Comparison of ENCODE assay signal across 8 cellular contexts in the genomic region with DNA sequence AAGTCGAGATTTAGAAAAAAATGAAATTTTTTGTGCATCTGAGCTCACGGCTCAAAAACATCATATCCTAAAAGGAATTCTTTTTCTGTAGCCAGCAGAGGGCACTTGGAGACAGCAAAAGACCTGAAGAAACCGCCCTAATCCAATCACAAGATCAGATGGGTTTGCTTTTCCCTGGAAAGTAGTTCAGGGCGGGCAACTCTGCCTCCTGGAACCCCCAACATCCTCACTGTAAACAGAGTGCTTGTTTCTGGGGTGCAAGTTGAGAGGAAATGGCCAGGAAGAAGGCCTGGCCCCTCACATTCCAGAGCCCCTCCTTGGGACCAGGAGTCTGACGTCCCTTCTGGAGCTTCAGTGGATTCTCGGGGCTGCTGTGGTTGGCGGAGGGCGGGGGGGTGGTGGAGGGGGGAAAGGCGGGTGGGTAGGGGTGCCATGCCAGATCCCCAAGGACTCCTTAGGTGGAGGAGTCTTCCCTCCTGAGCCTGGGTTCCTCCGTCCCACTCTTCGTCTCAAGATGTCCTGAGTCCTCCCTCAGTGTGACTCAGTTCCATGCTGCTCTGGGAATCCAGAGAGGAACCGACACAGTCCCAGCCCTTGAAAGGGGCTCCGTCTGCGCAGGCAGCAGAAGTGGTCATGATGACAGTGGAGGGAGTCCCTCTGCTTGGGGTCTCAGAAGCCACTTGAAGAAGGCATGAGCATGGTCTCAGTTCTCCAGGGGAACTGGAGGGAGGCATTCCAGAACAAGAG. TPM values are rescaled to one million over a fixed set of nuclear protein-coding genes. Genes with fewer than 3 reads are reported as not detected.
DNase-seq lines count a peak whose midpoint lies in the region; ATAC-seq, FAIRE-seq and TF ChIP-seq lines count a peak whose summit lies in the region.

No MANE protein-coding gene starts in this region.

- no peak for DNase-seq in GM10266 (ENCODE audit: extremely low spot score)
- peak; percentile 75 for DNase-seq in PC-3
- DNase-seq in epithelial cell of esophagus (ENCODE audit: low read depth), result peak; percentile 60
- DNase-seq in pancreas, result no peak

- peak; percentile 43 for FAIRE-seq in A204.1 (lab: Jason Lieb, UNC)
- no peak for FAIRE-seq in pancreas (lab: Jason Lieb, UNC)

- no peaks in the 10 kb centered on the region for H3K36me3 ChIP-seq in PC-3 (ENCODE audit: low read depth, low read length)
- no peaks in the 10 kb centered on the region for H3K36me3 ChIP-seq in pancreas

- BruUV-seq in PC-3 (replicated peaks; lab: Mats Ljungman, UMichigan), result no TSS peak

- WGBS in pancreas, 2 donors, result 32 to 42% methylated on average over 14 of the region's 14 CpGs

- H3K9ac ChIP-seq in PC-3 (ENCODE audit: low read length), result no peak overlapping the region

- H3K4me3 ChIP-seq in PC-3 (ENCODE audit: low read length), result peak overlapping the region; percentile 55; the same call in 1 of the 2 replicates
- H3K4me3 ChIP-seq in epithelial cell of esophagus (ENCODE audit: low read length), result no peak overlapping the region
- no peak overlapping the region for H3K4me3 ChIP-seq in pancreas

- H2AFZ ChIP-seq in PC-3 (ENCODE audit: low read length), result peak overlapping the region; percentile 72

- H3K9me3 ChIP-seq in PC-3 (ENCODE audit: low read length), result no peaks in the 10 kb centered on the region
- H3K9me3 ChIP-seq in pancreas, result no peaks in the 10 kb centered on the region

- ATAC-seq in PC-3 (peak; percentile 73), pancreas (peak in 3 of 4 donors; percentile 65 to 79 (median 78)), HG02870 (IDR thresholded peaks at IDR 0.05; ENCODE audit: unreplicated experiment) (no peak), GM18858 (IDR thresholded peaks at IDR 0.05; ENCODE audit: unreplicated experiment) (no peak), HG03159 (IDR thresholded peaks at IDR 0.05; ENCODE audit: unreplicated experiment) (no peak)

- 0 out of 2 replicates have a peak, but pooled peaks cover 5% of the 10 kb centered on the region for H3K4me1 ChIP-seq in PC-3 (ENCODE audit: insufficient read depth, low read length)
- no peaks in the 10 kb centered on the region for H3K4me1 ChIP-seq in pancreas

- POLR2A ChIA-PET in PC-3 (lab: Charles Lee; ENCODE audit: unreplicated experiment), result no interaction called here

- CTCF ChIA-PET in PC-3 (lab: Charles Lee), result interaction anchor here (0.6 to 2.2 kb wide), 15 partner anchors 15 to 609 kb away, joined by 3 to 32 read pairs (median 5); a partner anchor contains a TSS

- H3K27me3 ChIP-seq in PC-3 (ENCODE audit: low read length), result peaks cover 5% of the 10 kb centered on the region; the same call in 1 of the 2 replicates
- H3K27me3 ChIP-seq in pancreas, result no peaks in the 10 kb centered on the region

- no peaks in the 10 kb centered on the region for H3F3A ChIP-seq in PC-3 (ENCODE audit: low read length, unreplicated experiment)

- H3K79me2 ChIP-seq in PC-3 (ENCODE audit: low read length), result no peaks in the 10 kb centered on the region

- no peak overlapping the region for H3K27ac ChIP-seq in PC-3 (ENCODE audit: low read length)
- H3K27ac ChIP-seq in pancreas, result no peak overlapping the region

- H3K9me2 ChIP-seq in PC-3 (replicated peaks; ENCODE audit: low read length), result no peaks in the 10 kb centered on the region

- intact Hi-C loops in PC-3 (cut with micrococcal nuclease) (loop anchor here (1.0 to 5.0 kb wide), 5 partner anchors 39 to 652 kb away; no protein-coding TSS in a partner anchor), pancreas (cut with DNase I) (loop anchor here in 2 of 3 donors (5.0 to 10.0 kb wide), 2 partner anchors 212 to 215 kb away; no protein-coding TSS in a partner anchor)

- no peaks in the 10 kb centered on the region for H4K20me1 ChIP-seq in PC-3 (ENCODE audit: low read length)

- TF ChIP-seq CTCF in GM10266 (IDR thresholded peaks at IDR 0.05; ENCODE audit: control insufficient read depth, insufficient read depth, low read depth, missing control alignments) (peak; percentile 29), PC-3 (conservative IDR thresholded peaks at IDR 0.05; ENCODE audit: low read depth, low read length) (peak; percentile 90), epithelial cell of esophagus (IDR thresholded peaks at IDR 0.05; ENCODE audit: insufficient read depth, low read depth, low read length, missing control alignments) (peak; percentile 69), pancreas (IDR thresholded peaks at IDR 0.05) (peak in 2 of 4 donors; percentile 15 to 33)

- H3K4me2 ChIP-seq in PC-3 (ENCODE audit: low read length), result peak overlapping the region; percentile 78

RNA-seq across cellular contexts. Expression of a gene that starts 35.9 kb away (rescaled TPM):
- 0.46 TPM in 1 of 2 replicates, not detected in the other for total RNA-seq in PC-3 (2014; rRNA removed)
- total RNA-seq in pancreas, result under 1 TPM in 1 of 6 donors, not detected in 5; 0.22 TPM
- polyA plus RNA-seq in pancreas, result under 1 TPM; 0.23 to 0.38 TPM

Comparison
In these comparisons a context has a peak if more than half of its experiments do, and no peak if none do; other contexts are left out.
1. DNase-seq: peak in PC-3 (single experiment) and epithelial cell of esophagus (single experiment); none in GM10266 (single experiment) and pancreas (0 of 6).
2. ATAC-seq: peak in PC-3 (single experiment) and pancreas (3 of 4); none in HG02870 (single experiment), GM18858 (single experiment) and HG03159 (single experiment).